ENCODE assay signal across 1 cellular context in genomic region chr19:48726573-48726972, GRCh38.
TF ChIP-seq lines count a peak whose summit lies in the region.

No MANE protein-coding gene starts in this region.

TF ChIP-seq in HEK293, 187 proteins besides CTCF, POLR2A, EP300 and RAD21 (continued from another document and continues in another):
- no peak for TF ChIP-seq PRDM2 (tag by site-specific recombination; IDR thresholded peaks at IDR 0.05; ENCODE audit: borderline replicate concordance)
- no peak for TF ChIP-seq ZNF211 (tag by site-specific recombination; IDR thresholded peaks at IDR 0.05; ENCODE audit: low read depth)
- TF ChIP-seq ZNF701 (tag by site-specific recombination; IDR thresholded peaks at IDR 0.05) = no peak
- TF ChIP-seq SP2 (tag by site-specific recombination; IDR thresholded peaks at IDR 0.05) = peak; percentile 51; the same call in 1 of the 2 replicates
- no peak for TF ChIP-seq TRIM28 (IDR thresholded peaks at IDR 0.05; ENCODE audit: borderline replicate concordance, low read length)
- TF ChIP-seq ZNF558 (tag by site-specific recombination; IDR thresholded peaks at IDR 0.05) = no peak
- TF ChIP-seq ZBTB7A (tag by site-specific recombination; IDR thresholded peaks at IDR 0.05; ENCODE audit: low read depth) = no peak
- TF ChIP-seq ZNF600 (tag by site-specific recombination; IDR thresholded peaks at IDR 0.05) = no peak
- TF ChIP-seq, protein P1, sequence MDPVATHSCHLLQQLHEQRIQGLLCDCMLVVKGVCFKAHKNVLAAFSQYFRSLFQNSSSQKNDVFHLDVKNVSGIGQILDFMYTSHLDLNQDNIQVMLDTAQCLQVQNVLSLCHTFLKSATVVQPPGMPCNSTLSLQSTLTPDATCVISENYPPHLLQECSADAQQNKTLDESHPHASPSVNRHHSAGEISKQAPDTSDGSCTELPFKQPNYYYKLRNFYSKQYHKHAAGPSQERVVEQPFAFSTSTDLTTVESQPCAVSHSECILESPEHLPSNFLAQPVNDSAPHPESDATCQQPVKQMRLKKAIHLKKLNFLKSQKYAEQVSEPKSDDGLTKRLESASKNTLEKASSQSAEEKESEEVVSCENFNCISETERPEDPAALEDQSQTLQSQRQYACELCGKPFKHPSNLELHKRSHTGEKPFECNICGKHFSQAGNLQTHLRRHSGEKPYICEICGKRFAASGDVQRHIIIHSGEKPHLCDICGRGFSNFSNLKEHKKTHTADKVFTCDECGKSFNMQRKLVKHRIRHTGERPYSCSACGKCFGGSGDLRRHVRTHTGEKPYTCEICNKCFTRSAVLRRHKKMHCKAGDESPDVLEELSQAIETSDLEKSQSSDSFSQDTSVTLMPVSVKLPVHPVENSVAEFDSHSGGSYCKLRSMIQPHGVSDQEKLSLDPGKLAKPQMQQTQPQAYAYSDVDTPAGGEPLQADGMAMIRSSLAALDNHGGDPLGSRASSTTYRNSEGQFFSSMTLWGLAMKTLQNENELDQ (tag by site-specific recombination; IDR thresholded peaks at IDR 0.05; ENCODE audit: low read depth) = no peak
- TF ChIP-seq ZBTB6 (tag by site-specific recombination; IDR thresholded peaks at IDR 0.05) = no peak
- no peak for TF ChIP-seq BCL11A (tag by site-specific recombination; IDR thresholded peaks at IDR 0.05; ENCODE audit: low read depth)
- TF ChIP-seq, protein P2, sequence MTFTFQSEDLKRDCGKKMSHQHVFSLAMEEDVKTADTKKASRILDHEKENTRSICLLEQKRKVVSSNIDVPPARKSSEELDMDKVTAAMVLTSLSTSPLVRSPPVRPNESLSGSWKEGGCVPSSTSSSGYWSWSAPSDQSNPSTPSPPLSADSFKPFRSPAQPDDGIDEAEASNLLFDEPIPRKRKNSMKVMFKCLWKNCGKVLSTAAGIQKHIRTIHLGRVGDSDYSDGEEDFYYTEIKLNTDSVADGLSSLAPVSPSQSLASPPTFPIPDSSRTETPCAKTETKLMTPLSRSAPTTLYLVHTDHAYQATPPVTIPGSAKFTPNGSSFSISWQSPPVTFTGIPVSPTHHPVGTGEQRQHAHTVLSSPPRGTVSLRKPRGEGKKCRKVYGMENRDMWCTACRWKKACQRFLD (tag by site-specific recombination; IDR thresholded peaks at IDR 0.05) = no peak
- TF ChIP-seq, protein P3, sequence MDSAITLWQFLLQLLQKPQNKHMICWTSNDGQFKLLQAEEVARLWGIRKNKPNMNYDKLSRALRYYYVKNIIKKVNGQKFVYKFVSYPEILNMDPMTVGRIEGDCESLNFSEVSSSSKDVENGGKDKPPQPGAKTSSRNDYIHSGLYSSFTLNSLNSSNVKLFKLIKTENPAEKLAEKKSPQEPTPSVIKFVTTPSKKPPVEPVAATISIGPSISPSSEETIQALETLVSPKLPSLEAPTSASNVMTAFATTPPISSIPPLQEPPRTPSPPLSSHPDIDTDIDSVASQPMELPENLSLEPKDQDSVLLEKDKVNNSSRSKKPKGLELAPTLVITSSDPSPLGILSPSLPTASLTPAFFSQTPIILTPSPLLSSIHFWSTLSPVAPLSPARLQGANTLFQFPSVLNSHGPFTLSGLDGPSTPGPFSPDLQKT (IDR thresholded peaks at IDR 0.05; ENCODE audit: borderline replicate concordance, low read depth, low read length) = no peak
- TF ChIP-seq ZNF544 (tag by site-specific recombination; IDR thresholded peaks at IDR 0.05) = no peak
- TF ChIP-seq ZNF621 (tag by site-specific recombination; IDR thresholded peaks at IDR 0.05) = 0 out of 2 replicates have a peak, but pooled peaks have one; percentile 9
- no peak for TF ChIP-seq ZNF48 (tag by site-specific recombination; IDR thresholded peaks at IDR 0.05)
- TF ChIP-seq ZNF292 (tag by site-specific recombination; IDR thresholded peaks at IDR 0.05; ENCODE audit: borderline replicate concordance, low read depth) = no peak
- TF ChIP-seq, protein P4, sequence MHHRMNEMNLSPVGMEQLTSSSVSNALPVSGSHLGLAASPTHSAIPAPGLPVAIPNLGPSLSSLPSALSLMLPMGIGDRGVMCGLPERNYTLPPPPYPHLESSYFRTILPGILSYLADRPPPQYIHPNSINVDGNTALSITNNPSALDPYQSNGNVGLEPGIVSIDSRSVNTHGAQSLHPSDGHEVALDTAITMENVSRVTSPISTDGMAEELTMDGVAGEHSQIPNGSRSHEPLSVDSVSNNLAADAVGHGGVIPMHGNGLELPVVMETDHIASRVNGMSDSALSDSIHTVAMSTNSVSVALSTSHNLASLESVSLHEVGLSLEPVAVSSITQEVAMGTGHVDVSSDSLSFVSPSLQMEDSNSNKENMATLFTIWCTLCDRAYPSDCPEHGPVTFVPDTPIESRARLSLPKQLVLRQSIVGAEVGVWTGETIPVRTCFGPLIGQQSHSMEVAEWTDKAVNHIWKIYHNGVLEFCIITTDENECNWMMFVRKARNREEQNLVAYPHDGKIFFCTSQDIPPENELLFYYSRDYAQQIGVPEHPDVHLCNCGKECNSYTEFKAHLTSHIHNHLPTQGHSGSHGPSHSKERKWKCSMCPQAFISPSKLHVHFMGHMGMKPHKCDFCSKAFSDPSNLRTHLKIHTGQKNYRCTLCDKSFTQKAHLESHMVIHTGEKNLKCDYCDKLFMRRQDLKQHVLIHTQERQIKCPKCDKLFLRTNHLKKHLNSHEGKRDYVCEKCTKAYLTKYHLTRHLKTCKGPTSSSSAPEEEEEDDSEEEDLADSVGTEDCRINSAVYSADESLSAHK (tag by site-specific recombination; IDR thresholded peaks at IDR 0.05) = no peak
- no peak for TF ChIP-seq GLI4 (tag by site-specific recombination; IDR thresholded peaks at IDR 0.05)
- TF ChIP-seq, protein P5, sequence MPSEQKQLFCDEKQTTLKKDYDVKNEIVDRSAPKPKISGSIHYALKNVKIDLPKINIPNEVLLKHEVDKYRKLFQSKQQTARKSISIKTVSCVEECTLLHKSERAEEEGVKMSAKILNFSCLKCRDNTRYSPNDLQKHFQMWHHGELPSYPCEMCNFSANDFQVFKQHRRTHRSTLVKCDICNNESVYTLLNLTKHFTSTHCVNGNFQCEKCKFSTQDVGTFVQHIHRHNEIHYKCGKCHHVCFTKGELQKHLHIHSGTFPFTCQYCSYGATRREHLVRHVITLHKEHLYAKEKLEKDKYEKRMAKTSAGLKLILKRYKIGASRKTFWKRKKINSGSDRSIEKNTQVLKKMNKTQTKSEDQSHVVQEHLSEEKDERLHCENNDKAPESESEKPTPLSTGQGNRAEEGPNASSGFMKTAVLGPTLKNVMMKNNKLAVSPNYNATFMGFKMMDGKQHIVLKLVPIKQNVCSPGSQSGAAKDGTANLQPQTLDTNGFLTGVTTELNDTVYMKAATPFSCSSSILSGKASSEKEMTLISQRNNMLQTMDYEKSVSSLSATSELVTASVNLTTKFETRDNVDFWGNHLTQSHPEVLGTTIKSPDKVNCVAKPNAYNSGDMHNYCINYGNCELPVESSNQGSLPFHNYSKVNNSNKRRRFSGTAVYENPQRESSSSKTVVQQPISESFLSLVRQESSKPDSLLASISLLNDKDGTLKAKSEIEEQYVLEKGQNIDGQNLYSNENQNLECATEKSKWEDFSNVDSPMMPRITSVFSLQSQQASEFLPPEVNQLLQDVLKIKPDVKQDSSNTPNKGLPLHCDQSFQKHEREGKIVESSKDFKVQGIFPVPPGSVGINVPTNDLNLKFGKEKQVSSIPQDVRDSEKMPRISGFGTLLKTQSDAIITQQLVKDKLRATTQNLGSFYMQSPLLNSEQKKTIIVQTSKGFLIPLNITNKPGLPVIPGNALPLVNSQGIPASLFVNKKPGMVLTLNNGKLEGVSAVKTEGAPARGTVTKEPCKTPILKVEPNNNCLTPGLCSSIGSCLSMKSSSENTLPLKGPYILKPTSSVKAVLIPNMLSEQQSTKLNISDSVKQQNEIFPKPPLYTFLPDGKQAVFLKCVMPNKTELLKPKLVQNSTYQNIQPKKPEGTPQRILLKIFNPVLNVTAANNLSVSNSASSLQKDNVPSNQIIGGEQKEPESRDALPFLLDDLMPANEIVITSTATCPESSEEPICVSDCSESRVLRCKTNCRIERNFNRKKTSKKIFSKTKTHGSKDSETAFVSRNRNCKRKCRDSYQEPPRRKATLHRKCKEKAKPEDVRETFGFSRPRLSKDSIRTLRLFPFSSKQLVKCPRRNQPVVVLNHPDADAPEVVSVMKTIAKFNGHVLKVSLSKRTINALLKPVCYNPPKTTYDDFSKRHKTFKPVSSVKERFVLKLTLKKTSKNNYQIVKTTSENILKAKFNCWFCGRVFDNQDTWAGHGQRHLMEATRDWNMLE (tag by site-specific recombination; conservative IDR thresholded peaks at IDR 0.05; ENCODE audit: low read depth) = peak; percentile 86
- TF ChIP-seq ZNF274 (IDR thresholded peaks at IDR 0.05; ENCODE audit: low read length) = no peak
- no peak for TF ChIP-seq ZNF274 (tag by site-specific recombination; IDR thresholded peaks at IDR 0.05; ENCODE audit: borderline replicate concordance)
- TF ChIP-seq ZNF404 (tag by site-specific recombination; IDR thresholded peaks at IDR 0.05) = no peak
- TF ChIP-seq ZNF426 (tag by site-specific recombination; IDR thresholded peaks at IDR 0.05) = no peak
- no peak for TF ChIP-seq ZNF391 (tag by site-specific recombination; IDR thresholded peaks at IDR 0.05; ENCODE audit: borderline replicate concordance, low read depth)
- TF ChIP-seq BCL11B (tag by site-specific recombination; IDR thresholded peaks at IDR 0.05; ENCODE audit: low read depth) = no peak
- TF ChIP-seq, protein P6, sequence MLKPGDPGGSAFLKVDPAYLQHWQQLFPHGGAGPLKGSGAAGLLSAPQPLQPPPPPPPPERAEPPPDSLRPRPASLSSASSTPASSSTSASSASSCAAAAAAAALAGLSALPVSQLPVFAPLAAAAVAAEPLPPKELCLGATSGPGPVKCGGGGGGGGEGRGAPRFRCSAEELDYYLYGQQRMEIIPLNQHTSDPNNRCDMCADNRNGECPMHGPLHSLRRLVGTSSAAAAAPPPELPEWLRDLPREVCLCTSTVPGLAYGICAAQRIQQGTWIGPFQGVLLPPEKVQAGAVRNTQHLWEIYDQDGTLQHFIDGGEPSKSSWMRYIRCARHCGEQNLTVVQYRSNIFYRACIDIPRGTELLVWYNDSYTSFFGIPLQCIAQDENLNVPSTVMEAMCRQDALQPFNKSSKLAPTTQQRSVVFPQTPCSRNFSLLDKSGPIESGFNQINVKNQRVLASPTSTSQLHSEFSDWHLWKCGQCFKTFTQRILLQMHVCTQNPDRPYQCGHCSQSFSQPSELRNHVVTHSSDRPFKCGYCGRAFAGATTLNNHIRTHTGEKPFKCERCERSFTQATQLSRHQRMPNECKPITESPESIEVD (tag by site-specific recombination; IDR thresholded peaks at IDR 0.05) = no peak
- no peak for TF ChIP-seq KLF7 (tag by site-specific recombination; IDR thresholded peaks at IDR 0.05; ENCODE audit: borderline replicate concordance)
- TF ChIP-seq ZNF514 (tag by site-specific recombination; IDR thresholded peaks at IDR 0.05) = no peak
- TF ChIP-seq GFI1B (tag by site-specific recombination; IDR thresholded peaks at IDR 0.05) = no peak
- no peak for TF ChIP-seq ZNF398 (tag by site-specific recombination; IDR thresholded peaks at IDR 0.05)
- no peak for TF ChIP-seq ZNF202 (tag by site-specific recombination; IDR thresholded peaks at IDR 0.05; ENCODE audit: borderline replicate concordance)
